ENCODE assay signal across 9 cellular contexts in genomic region chr10:24382979-24383663, GRCh38.
DNase-seq lines count a peak whose midpoint lies in the region; ATAC-seq and TF ChIP-seq lines count a peak whose summit lies in the region.
"Had no signal": no experiment of that assay in that cellular context is flagged by ENCODE, and none has a peak within 500 bp of the region (broad histone marks: within the 10 kb centered on the region; RNA-seq: fewer than 3 reads in every experiment).

No MANE protein-coding gene starts in this region.

- intact Hi-C loops in adrenal gland (cut with DNase I): no loop called here

- H2AFZ ChIP-seq in Karpas-422 (ENCODE audit: low read length): no peak overlapping the region

- no peak overlapping the region for H3K4me2 ChIP-seq in Karpas-422 (ENCODE audit: low read depth, low read length, poor library complexity, severe bottlenecking)

- H3K27ac ChIP-seq in adrenal gland: peak overlapping the region; percentile 33 to 90 (median 74)
- H3K27ac ChIP-seq in muscle layer of duodenum (ENCODE audit: low read length): peak overlapping the region; percentile 80
- no peak overlapping the region for H3K27ac ChIP-seq in Karpas-422 (ENCODE audit: low read length)
- H3K27ac ChIP-seq: 22Rv1 had no signal

- H3K36me3 ChIP-seq in adrenal gland (replicated peaks in 1 of 2): no peaks in the 10 kb centered on the region
- H3K36me3 ChIP-seq in muscle layer of duodenum (ENCODE audit: control insufficient read depth in 1 of 2, insufficient read depth in 2 of 2, low read length in 2 of 2): no peaks in the 10 kb centered on the region
- H3K36me3 ChIP-seq in Karpas-422 (ENCODE audit: insufficient read depth, low read length): no peaks in the 10 kb centered on the region

- no peak for TF ChIP-seq POLR2A in adrenal gland (IDR thresholded peaks at IDR 0.05)

- H3K9me2 ChIP-seq in Karpas-422 (replicated peaks; ENCODE audit: insufficient read depth, low read length): no peaks in the 10 kb centered on the region

- peak; percentile 30 for DNase-seq in DMS 273 (lab: John Stamatoyannopoulos, UW; ENCODE audit: unreplicated experiment)
- DNase-seq in DMS 273 treated with DMSO at 0.1 percent for 48 hours (lab: John Stamatoyannopoulos, UW): no peak
- DNase-seq in adrenal gland: peak in 3 of 7 donors; percentile 35 to 59 (median 50)
- no peak for DNase-seq in stimulated activated naive CD4-positive, alpha-beta T cell (lab: John Stamatoyannopoulos, UW)
- no peak for DNase-seq in stimulated activated CD4-positive, alpha-beta T cell treated with anti-CD3 and anti-CD28 coated beads, Interleukin-1b, Interleukin-23, amount 100 ng/mL, for 48 hours
- DNase-seq in Karpas-422: no peak

- H3K4me1 ChIP-seq in adrenal gland (replicated peaks in 1 of 2) (peaks cover 14 to 26% of the 10 kb centered on the region in 2 donors), muscle layer of duodenum (ENCODE audit: control insufficient read depth in 1 of 2, insufficient read depth in 2 of 2, low read length in 2 of 2) (peaks cover 8% of the 10 kb centered on the region in 2 donors), Karpas-422 (ENCODE audit: low read length) (no peaks in the 10 kb centered on the region)

- H4K20me1 ChIP-seq in Karpas-422 (ENCODE audit: insufficient read depth, low read depth, low read length): no peaks in the 10 kb centered on the region

- ATAC-seq in HG02981 (IDR thresholded peaks at IDR 0.05; ENCODE audit: unreplicated experiment): peak; percentile 53

- 55 to 71% (median 68%) methylated on average over 12 of the region's 12 CpGs for WGBS in adrenal gland, 4 donors

- no peak for TF ChIP-seq CTCF in adrenal gland (IDR thresholded peaks at IDR 0.05)

- H3K27me3 ChIP-seq in adrenal gland (no peaks in the 10 kb centered on the region), muscle layer of duodenum (ENCODE audit: low read depth, low read length) (no peaks in the 10 kb centered on the region), Karpas-422 (ENCODE audit: low read length) (no peaks in the 10 kb centered on the region)

- H3K9ac ChIP-seq in Karpas-422 (ENCODE audit: low read length): no peak overlapping the region

- no peaks in the 10 kb centered on the region for H3K79me2 ChIP-seq in Karpas-422 (ENCODE audit: low read length)

- no peaks in the 10 kb centered on the region for H3K9me3 ChIP-seq in adrenal gland (replicated peaks in 1 of 3)
- H3K9me3 ChIP-seq in muscle layer of duodenum (ENCODE audit: control insufficient read depth in 1 of 2, low read length in 2 of 2): no peaks in the 10 kb centered on the region
- H3K9me3 ChIP-seq in Karpas-422 (ENCODE audit: low read length): peaks cover 6% of the 10 kb centered on the region; the same call in 1 of the 2 replicates

- H3K4me3 ChIP-seq in adrenal gland (no peak overlapping the region), muscle layer of duodenum (ENCODE audit: low read depth in 1 of 2, low read length in 2 of 2) (no peak overlapping the region), Karpas-422 (ENCODE audit: low read length) (no peak overlapping the region)
